ENCODE assay signal across 8 cellular contexts in the genomic region with DNA sequence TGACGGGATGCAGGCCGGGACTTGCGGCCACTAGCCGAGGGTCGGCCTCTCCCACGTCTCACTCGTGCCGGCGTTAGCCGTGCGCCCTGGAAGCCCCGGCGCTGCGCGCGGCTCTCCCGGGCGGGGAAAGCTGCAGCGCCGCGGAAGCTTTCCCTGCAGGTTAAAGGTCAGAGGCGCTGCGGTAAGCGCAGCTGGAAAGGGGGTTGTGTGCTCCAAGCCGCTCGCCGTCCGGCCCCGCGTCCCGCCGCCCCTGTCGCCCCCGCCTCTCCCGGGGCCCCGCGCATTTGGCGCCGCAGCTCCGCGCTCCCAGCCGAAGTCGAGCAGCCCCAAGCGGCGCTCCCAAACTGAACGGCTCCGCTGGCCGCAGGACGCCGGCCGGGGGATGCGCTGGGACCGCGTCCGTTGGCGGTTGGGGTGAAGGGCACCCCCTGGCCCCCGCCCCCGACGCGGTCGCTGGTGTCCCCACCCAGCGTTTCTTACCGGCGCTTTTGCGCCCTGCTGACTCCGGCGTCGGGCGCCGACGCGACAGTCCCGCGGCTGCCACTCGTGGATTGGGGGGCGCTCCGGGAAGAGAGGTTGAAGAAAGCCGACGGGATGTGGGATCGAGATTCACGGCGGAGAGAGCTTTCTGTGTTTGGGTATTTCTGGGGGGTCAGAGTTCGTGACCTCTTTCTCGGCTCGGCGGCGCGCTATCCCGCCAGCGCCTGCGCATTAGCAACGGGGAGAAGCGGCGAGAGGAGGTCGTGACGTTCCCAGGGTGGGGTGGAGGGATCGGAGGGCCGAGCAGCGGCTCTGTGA. TPM values are rescaled to one million over a fixed set of nuclear protein-coding genes. Genes with fewer than 3 reads are reported as not detected.
A peak's percentile ranks its signal among the peaks of the same experiment; 100 is the strongest.
DNase-seq lines count a peak whose midpoint lies in the region; ATAC-seq and TF ChIP-seq lines count a peak whose summit lies in the region.

A gene (minus strand): TSS at position 719 of the 798 bp plus-strand sequence. CDS start 6,234 bp downstream, outside the sequence.

- H3K27me3 Mint-ChIP-seq in activated CD4-positive, alpha-beta T cell treated with anti-CD3 and anti-CD28 coated beads for 36 hours = no peaks in the 10 kb centered on the region

- DNase-seq in AG10803 (ENCODE audit: low read depth) (peak; percentile 91), NCI-H524 (lab: John Stamatoyannopoulos, UW) (peak; percentile 91 to 93), choroid plexus epithelial cell (ENCODE audit: low read depth) (peak; percentile 97), kidney glomerular epithelial cell (lab: John Stamatoyannopoulos, UW) (peak; percentile 85)
- DNase-seq in activated CD4-positive, alpha-beta T cell treated with anti-CD3 and anti-CD28 coated beads for 36 hours = peak; percentile 95
- peak; percentile 73 to 84 for DNase-seq in stimulated activated CD4-positive, alpha-beta T cell treated with anti-CD3 and anti-CD28 coated beads, Interleukin-1b, Interleukin-23, amount 100 ng/mL, for 1 hour (ENCODE audit: low read depth in 2 of 2)

- H3K4me1 Mint-ChIP-seq in activated CD4-positive, alpha-beta T cell treated with anti-CD3 and anti-CD28 coated beads for 36 hours = peaks cover 12% of the 10 kb centered on the region

- TF ChIP-seq CTCF in AG10803 (conservative IDR thresholded peaks at IDR 0.05; ENCODE audit: low read length) (no peak), choroid plexus epithelial cell (conservative IDR thresholded peaks at IDR 0.05; ENCODE audit: low read depth, low read length) (no peak)

- TF ChIP-seq POLR2A in GM19099 (IDR thresholded peaks at IDR 0.05; ENCODE audit: extremely low read depth, insufficient read length, low read depth) = peak; percentile 59

- peaks cover 16% of the 10 kb centered on the region for H3K36me3 Mint-ChIP-seq in activated CD4-positive, alpha-beta T cell treated with anti-CD3 and anti-CD28 coated beads for 36 hours (ENCODE audit: low read depth)

- no peaks in the 10 kb centered on the region for H3K9me3 Mint-ChIP-seq in activated CD4-positive, alpha-beta T cell treated with anti-CD3 and anti-CD28 coated beads for 36 hours (ENCODE audit: low read depth)

- H3K27ac Mint-ChIP-seq in activated CD4-positive, alpha-beta T cell treated with anti-CD3 and anti-CD28 coated beads for 36 hours = peak within 1 kb of the TSS; percentile 82

- peak within 1 kb of the TSS; percentile 81 for H3K4me3 ChIP-seq in AG10803 (ENCODE audit: low read length)
- H3K4me3 ChIP-seq in choroid plexus epithelial cell (ENCODE audit: low read depth, low read length) = peak within 1 kb of the TSS; percentile 85

- H3K4me3 Mint-ChIP-seq in activated CD4-positive, alpha-beta T cell treated with anti-CD3 and anti-CD28 coated beads for 36 hours = peak within 1 kb of the TSS; percentile 84

- CTCF ChIA-PET in activated CD4-positive, alpha-beta T cell treated with anti-CD3 and anti-CD28 coated beads for 36 hours (lab: Charles Lee) = interaction anchor here (0.6 to 1.5 kb wide), 14 partner anchors 9 to 730 kb away, joined by 3 to 8 read pairs (median 3); a partner anchor contains a TSS

- ATAC-seq in HG03432 (IDR thresholded peaks at IDR 0.05; ENCODE audit: unreplicated experiment) = peak; percentile 92
- peak; percentile 99 for ATAC-seq in activated CD4-positive, alpha-beta T cell treated with anti-CD3 and anti-CD28 coated beads for 36 hours

- POLR2A ChIA-PET in activated CD4-positive, alpha-beta T cell treated with anti-CD3 and anti-CD28 coated beads for 36 hours (lab: Charles Lee) = interaction anchor here (0.6 to 2.4 kb wide), 6 partner anchors 69 to 1653 kb away, joined by 3 to 8 read pairs (median 6); a partner anchor contains a TSS

- intact Hi-C loops in activated CD4-positive, alpha-beta T cell treated with anti-CD3 and anti-CD28 coated beads for 36 hours (cut with DNase I, micrococcal nuclease) = loop anchor here (1.0 to 5.0 kb wide), 8 partner anchors 30 to 1396 kb away; a partner anchor contains a TSS

RNA-seq across cellular contexts. Expression of the gene that starts here (rescaled TPM):
- total RNA-seq in activated CD4-positive, alpha-beta T cell treated with anti-CD3 and anti-CD28 coated beads for 36 hours = 10 to 100 TPM; 27.6 to 39.3 TPM

Comparison
In these comparisons a context has a peak if more than half of its experiments do, and no peak if none do; other contexts are left out.
1. Peak in every context shown above with its lines: DNase-seq, ATAC-seq and H3K4me3 ChIP-seq.